In genomic region chr15:63238181-63238580, GRCh38 we compare ENCODE assay signal across 23 cellular contexts. TPM values are rescaled to one million over a fixed set of nuclear protein-coding genes. Genes with fewer than 3 reads are reported as not detected.
DNase-seq lines count a peak whose midpoint lies in the region; ATAC-seq lines count a peak whose summit lies in the region.
"Had no signal": no experiment of that assay in that cellular context is flagged by ENCODE, and none has a peak within 500 bp of the region (broad histone marks: within the 10 kb centered on the region; RNA-seq: fewer than 3 reads in every experiment).

No MANE protein-coding gene starts in this region.

- peak overlapping the region; percentile 44 to 65 for H3K27ac Mint-ChIP-seq in activated naive CD4-positive, alpha-beta T cell treated with anti-CD3 and anti-CD28 coated beads, Interleukin-2, amount 50 U/mL, for 72 hours
- H3K27ac Mint-ChIP-seq in effector memory CD8-positive, alpha-beta T cell: peak overlapping the region; percentile 12 to 39
- peak overlapping the region; percentile 56 for H3K27ac Mint-ChIP-seq in stimulated activated effector memory CD8-positive, alpha-beta T cell treated with anti-CD3 and anti-CD28 coated beads, Interleukin-12 subunit alpha, Interleukin-12 subunit beta, amount 100 ng/mL, for 72 hours

- no peaks in the 10 kb centered on the region for H3K27me3 ChIP-seq in SJCRH30
- H3K27me3 ChIP-seq: cardiac muscle cell, gastroesophageal sphincter, Peyer's patch had no signal

- H3K4me1 ChIP-seq in SJCRH30: peaks cover 50% of the 10 kb centered on the region

- ATAC-seq in activated naive CD4-positive, alpha-beta T cell treated with anti-CD3 and anti-CD28 coated beads, Interleukin-2, amount 50 U/mL, for 72 hours: peak; percentile 29 to 48
- no peak for ATAC-seq in effector memory CD8-positive, alpha-beta T cell (replicated peaks)
- peak; percentile 36 for ATAC-seq in stimulated activated effector memory CD8-positive, alpha-beta T cell treated with anti-CD3 and anti-CD28 coated beads, Interleukin-12 subunit alpha, Interleukin-12 subunit beta, amount 100 ng/mL, for 72 hours
- ATAC-seq in GM19455 (IDR thresholded peaks at IDR 0.05; ENCODE audit: unreplicated experiment): no peak

- no peaks in the 10 kb centered on the region for H3K27me3 Mint-ChIP-seq in effector memory CD8-positive, alpha-beta T cell
- H3K27me3 Mint-ChIP-seq: activated B cell treated with CpG ODN at 0.5 μM for 24 hours, naive B cell had no signal

- no peak for DNase-seq in activated naive CD4-positive, alpha-beta T cell treated with anti-CD3 and anti-CD28 coated beads, Interleukin-2, amount 50 U/mL, for 72 hours (ENCODE audit: low spot score in 2 of 2)
- DNase-seq in activated naive CD4-positive, alpha-beta T cell treated with anti-CD3 and anti-CD28 coated beads, Interleukin-2, amount 50 U/mL, for 16 hours: no peak
- DNase-seq in SJCRH30 (peak; percentile 49 to 65), HT-29 (ENCODE audit: low spot score) (no peak), ecto neural progenitor cell (ENCODE audit: low spot score) (no peak)
- DNase-seq in effector memory CD8-positive, alpha-beta T cell: no peak
- no peak for DNase-seq in stimulated activated effector memory CD8-positive, alpha-beta T cell treated with anti-CD3 and anti-CD28 coated beads, Interleukin-12 subunit alpha, Interleukin-12 subunit beta, amount 100 ng/mL, for 72 hours (ENCODE audit: low spot score in 2 of 2)
- DNase-seq: ACHN, activated B cell treated with CpG ODN at 0.5 μM for 24 hours, amniotic stem cell, GDM1, GOT3, kidney, naive B cell, NCI-H1930, Peyer's patch, right cardiac atrium had no signal

- H3K36me3 Mint-ChIP-seq in activated naive CD4-positive, alpha-beta T cell treated with anti-CD3 and anti-CD28 coated beads, Interleukin-2, amount 50 U/mL, for 72 hours: peaks cover 11 to 40% of the 10 kb centered on the region in 2 donors
- peaks cover 47% of the 10 kb centered on the region for H3K36me3 Mint-ChIP-seq in effector memory CD8-positive, alpha-beta T cell (ENCODE audit: insufficient read depth)
- H3K36me3 Mint-ChIP-seq in stimulated activated effector memory CD8-positive, alpha-beta T cell treated with anti-CD3 and anti-CD28 coated beads, Interleukin-12 subunit alpha, Interleukin-12 subunit beta, amount 100 ng/mL, for 72 hours: peaks cover 79% of the 10 kb centered on the region

- peak overlapping the region; percentile 61 for H3K27ac ChIP-seq in SJCRH30
- H3K27ac ChIP-seq: C4-2B, cardiac muscle cell, Peyer's patch, SK-N-MC, thoracic aorta had no signal

- 0 out of 2 replicates have a peak, but pooled peaks cover 3% of the 10 kb centered on the region for H3K9me3 ChIP-seq in SJCRH30 (replicated peaks)
- H3K9me3 ChIP-seq: gastroesophageal sphincter, Peyer's patch, thoracic aorta had no signal

- peaks cover 44 to 69% of the 10 kb centered on the region in 2 donors for H3K4me1 Mint-ChIP-seq in effector memory CD8-positive, alpha-beta T cell (ENCODE audit: low read depth in 2 of 2)
- peaks cover 79% of the 10 kb centered on the region for H3K4me1 Mint-ChIP-seq in stimulated activated effector memory CD8-positive, alpha-beta T cell treated with anti-CD3 and anti-CD28 coated beads, Interleukin-12 subunit alpha, Interleukin-12 subunit beta, amount 100 ng/mL, for 72 hours

- H3K4me3 Mint-ChIP-seq in effector memory CD8-positive, alpha-beta T cell: peak overlapping the region in 1 of 2 donors; percentile 33
- no peak overlapping the region for H3K4me3 Mint-ChIP-seq in stimulated activated effector memory CD8-positive, alpha-beta T cell treated with anti-CD3 and anti-CD28 coated beads, Interleukin-12 subunit alpha, Interleukin-12 subunit beta, amount 100 ng/mL, for 72 hours
- H3K4me3 Mint-ChIP-seq: activated B cell treated with CpG ODN at 0.5 μM for 24 hours, naive B cell had no signal

- no peaks in the 10 kb centered on the region; the same call in 1 of the 2 replicates for H3K36me3 ChIP-seq in SJCRH30
- H3K36me3 ChIP-seq: cardiac muscle cell, gastroesophageal sphincter, Peyer's patch, thoracic aorta had no signal

- no peaks in the 10 kb centered on the region for H3K9me3 Mint-ChIP-seq in activated naive CD4-positive, alpha-beta T cell treated with anti-CD3 and anti-CD28 coated beads, Interleukin-2, amount 50 U/mL, for 72 hours
- no peaks in the 10 kb centered on the region for H3K9me3 Mint-ChIP-seq in effector memory CD8-positive, alpha-beta T cell
- no peaks in the 10 kb centered on the region for H3K9me3 Mint-ChIP-seq in stimulated activated effector memory CD8-positive, alpha-beta T cell treated with anti-CD3 and anti-CD28 coated beads, Interleukin-12 subunit alpha, Interleukin-12 subunit beta, amount 100 ng/mL, for 72 hours

- H3K4me3 ChIP-seq in SJCRH30: no peak overlapping the region
- H3K4me3 ChIP-seq: cardiac muscle cell, gastroesophageal sphincter, Peyer's patch, SK-N-MC, thoracic aorta had no signal

RNA-seq across cellular contexts. Expression of gene APH1B, which starts 39.2 kb away (rescaled TPM):
- total RNA-seq in activated naive CD4-positive, alpha-beta T cell treated with anti-CD3 and anti-CD28 coated beads, Interleukin-2, amount 50 U/mL, for 72 hours: 10 to 100 TPM in 1 of 2 donors, 1 to 10 TPM in 1; 2.6 to 14.7 TPM
- 13.3 and 15.2 TPM in 2 replicates for total RNA-seq in SJCRH30 (2014; rRNA removed; shearing (Covaris generic))
- 1.5 and 1.7 TPM in 2 replicates for total RNA-seq in HT-29 (2014; rRNA removed; shearing (Covaris generic))

RNA-seq across cellular contexts. Expression of gene RAB8B, which starts 48.8 kb away (rescaled TPM):
- 100 to 1,000 TPM; 106 to 157 TPM for total RNA-seq in activated naive CD4-positive, alpha-beta T cell treated with anti-CD3 and anti-CD28 coated beads, Interleukin-2, amount 50 U/mL, for 72 hours
- 47.2 and 50.4 TPM in 2 replicates for total RNA-seq in SJCRH30 (2014; rRNA removed; shearing (Covaris generic))
- 1.6 and 3.4 TPM in 2 replicates for total RNA-seq in HT-29 (2014; rRNA removed; shearing (Covaris generic))

Comparison
In these comparisons a context has a peak if more than half of its experiments do, and no peak if none do; other contexts are left out.
1. ATAC-seq: peak in activated naive CD4-positive, alpha-beta T cell treated with anti-CD3 and anti-CD28 coated beads, Interleukin-2, amount 50 U/mL, for 72 hours (2 of 2) and stimulated activated effector memory CD8-positive, alpha-beta T cell treated with anti-CD3 and anti-CD28 coated beads, Interleukin-12 subunit alpha, Interleukin-12 subunit beta, amount 100 ng/mL, for 72 hours (single experiment); none in effector memory CD8-positive, alpha-beta T cell (single experiment) and GM19455 (single experiment).
2. DNase-seq: peak in SJCRH30 (2 of 2); none in activated naive CD4-positive, alpha-beta T cell treated with anti-CD3 and anti-CD28 coated beads, Interleukin-2, amount 50 U/mL, for 72 hours (0 of 2), activated naive CD4-positive, alpha-beta T cell treated with anti-CD3 and anti-CD28 coated beads, Interleukin-2, amount 50 U/mL, for 16 hours (single experiment), effector memory CD8-positive, alpha-beta T cell (0 of 3), stimulated activated effector memory CD8-positive, alpha-beta T cell treated with anti-CD3 and anti-CD28 coated beads, Interleukin-12 subunit alpha, Interleukin-12 subunit beta, amount 100 ng/mL, for 72 hours (0 of 2), HT-29 (single experiment) and ecto neural progenitor cell (single experiment).
3. RNA of gene RAB8B, which starts 48.8 kb away (total RNA-seq): 106 to 157 TPM in activated naive CD4-positive, alpha-beta T cell treated with anti-CD3 and anti-CD28 coated beads, Interleukin-2, amount 50 U/mL, for 72 hours and 47.2 to 50.4 TPM in SJCRH30; 1.6 to 3.4 TPM in HT-29; every median in the first group is over 10 times any median in the second.
4. Peak in every context shown above with its lines, with median percentiles within 50 percentile points of each other: H3K27ac Mint-ChIP-seq.